ENCODE assay signal across 14 cellular contexts in the genomic region with DNA sequence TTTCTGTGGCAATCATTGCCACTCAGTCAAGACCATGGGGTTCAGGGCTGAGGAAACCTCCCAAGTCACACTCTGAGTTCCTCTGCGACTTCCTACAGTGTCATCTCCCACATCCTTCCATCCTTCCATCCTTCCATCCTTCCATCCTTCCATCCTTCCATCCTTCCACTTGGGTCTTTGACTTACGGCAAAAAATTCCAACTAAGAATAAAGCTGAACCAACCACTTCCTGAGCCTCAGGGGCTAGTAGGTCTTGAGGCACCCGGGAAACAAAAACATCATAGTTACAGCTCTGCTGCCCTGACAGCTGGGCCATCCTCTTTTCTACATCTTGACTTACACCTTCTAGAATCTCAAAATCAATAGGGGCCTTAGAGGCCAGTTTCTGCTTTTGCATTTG. TPM values are rescaled to one million over a fixed set of nuclear protein-coding genes. Genes with fewer than 3 reads are reported as not detected.
DNase-seq lines count a peak whose midpoint lies in the region; ATAC-seq and TF ChIP-seq lines count a peak whose summit lies in the region.
"Had no signal": no experiment of that assay in that cellular context is flagged by ENCODE, and none has a peak within 500 bp of the region (broad histone marks: within the 10 kb centered on the region; RNA-seq: fewer than 3 reads in every experiment).

No MANE protein-coding gene starts in this region.

- H3K27me3 Mint-ChIP-seq in CD14-positive monocyte (ENCODE audit: low read depth in 3 of 3) (peaks cover 0 to 3% (median 0%) of the 10 kb centered on the region in 3 donors), progenitor cell of endocrine pancreas (no peaks in the 10 kb centered on the region)

- no peak for ATAC-seq in heart left ventricle
- ATAC-seq: activated CD8-positive, alpha-beta T cell treated with anti-CD3 and anti-CD28 coated beads, Interleukin-2, amount 10 ng/mL, durations not matched to agents 7 days and 5 days had no signal

- CTCF ChIA-PET in RWPE1 (lab: Yijun Ruan, JAX): interaction anchor here (1.6 kb wide), 1 partner anchor 67 kb away, joined by 12 read pairs; no protein-coding TSS in a partner anchor

- H3K27ac Mint-ChIP-seq in CD14-positive monocyte (peak overlapping the region; percentile 38 to 95 (median 81)), progenitor cell of endocrine pancreas (peak overlapping the region; percentile 43)
- H3K27ac Mint-ChIP-seq: activated CD8-positive, alpha-beta T cell treated with anti-CD3 and anti-CD28 coated beads, Interleukin-2, amount 10 ng/mL, durations not matched to agents 7 days and 5 days had no signal

- H3K27me3 ChIP-seq in esophagus squamous epithelium: no peaks in the 10 kb centered on the region
- H3K27me3 ChIP-seq in effector memory CD4-positive, alpha-beta T cell (replicated peaks; ENCODE audit: control insufficient read depth, insufficient read depth, low read length, poor library complexity, severe bottlenecking): no peaks in the 10 kb centered on the region
- no peaks in the 10 kb centered on the region for H3K27me3 ChIP-seq in heart left ventricle
- H3K27me3 ChIP-seq: BE2C had no signal

- H3K9me3 ChIP-seq in esophagus squamous epithelium (no peaks in the 10 kb centered on the region), heart left ventricle (no peaks in the 10 kb centered on the region)
- no peaks in the 10 kb centered on the region for H3K9me3 ChIP-seq in effector memory CD4-positive, alpha-beta T cell (ENCODE audit: control insufficient read depth, low read length)
- H3K9me3 ChIP-seq: BE2C had no signal

- DNase-seq in CD14-positive monocyte (ENCODE audit: low spot score): no peak
- no peak for DNase-seq in RWPE1 (ENCODE audit: low spot score)
- DNase-seq in esophagus squamous epithelium (lab: John Stamatoyannopoulos, UW): no peak
- no peak for DNase-seq in progenitor cell of endocrine pancreas (ENCODE audit: low spot score, unreplicated experiment)
- no peak for DNase-seq in amniotic stem cell (lab: John Stamatoyannopoulos, UW)
- DNase-seq in NCI-H345 treated with DMSO at 0.1 percent for 48 hours (lab: John Stamatoyannopoulos, UW; ENCODE audit: unreplicated experiment): no peak
- no peak for DNase-seq in effector memory CD4-positive, alpha-beta T cell
- no peak for DNase-seq in heart left ventricle
- DNase-seq: activated CD8-positive, alpha-beta T cell treated with anti-CD3 and anti-CD28 coated beads, Interleukin-2, amount 10 ng/mL, durations not matched to agents 7 days and 5 days; activated gamma-delta T cell treated with Interleukin-2 at 50 U/mL for 16 hours; BE2C; central memory CD4-positive, alpha-beta T cell; NCI-H345 had no signal

- H3K36me3 ChIP-seq in esophagus squamous epithelium: peaks cover 0 to 78% (median 0%) of the 10 kb centered on the region in 3 donors
- no peaks in the 10 kb centered on the region for H3K36me3 ChIP-seq in effector memory CD4-positive, alpha-beta T cell (ENCODE audit: control insufficient read depth, insufficient read depth, low read length)
- no peaks in the 10 kb centered on the region for H3K36me3 ChIP-seq in heart left ventricle
- H3K36me3 ChIP-seq: BE2C had no signal

- H3K9me3 Mint-ChIP-seq in CD14-positive monocyte: peaks cover 0 to 2% (median 0%) of the 10 kb centered on the region in 7 donors
- H3K9me3 Mint-ChIP-seq in progenitor cell of endocrine pancreas (ENCODE audit: low read depth): peaks cover 3% of the 10 kb centered on the region

- H3K4me3 ChIP-seq in esophagus squamous epithelium (no peak overlapping the region), heart left ventricle (no peak overlapping the region)
- no peak overlapping the region for H3K4me3 ChIP-seq in effector memory CD4-positive, alpha-beta T cell (ENCODE audit: insufficient read depth, low read depth, low read length, poor library complexity, severe bottlenecking)

- TF ChIP-seq CTCF in CD14-positive monocyte (IDR thresholded peaks at IDR 0.05) (no peak), RWPE1 (conservative IDR thresholded peaks at IDR 0.05; ENCODE audit: low read depth) (no peak), esophagus squamous epithelium (IDR thresholded peaks at IDR 0.05) (no peak), progenitor cell of endocrine pancreas (IDR thresholded peaks at IDR 0.05; ENCODE audit: unreplicated experiment) (no peak), heart left ventricle (IDR thresholded peaks at IDR 0.05) (no peak)

- H3K4me1 ChIP-seq in esophagus squamous epithelium (peaks cover 28 to 100% (median 45%) of the 10 kb centered on the region in 3 donors), heart left ventricle (peaks cover 0 to 24% (median 0%) of the 10 kb centered on the region in 12 donors)
- H3K4me1 ChIP-seq in effector memory CD4-positive, alpha-beta T cell (ENCODE audit: control insufficient read depth, insufficient read depth, low read length, poor library complexity, severe bottlenecking): peaks cover 23% of the 10 kb centered on the region
- H3K4me1 ChIP-seq: BE2C had no signal

- peak overlapping the region; percentile 90 for H3K27ac ChIP-seq in RWPE1
- peak overlapping the region; percentile 45 to 90 (median 74) for H3K27ac ChIP-seq in esophagus squamous epithelium
- no peak overlapping the region for H3K27ac ChIP-seq in effector memory CD4-positive, alpha-beta T cell (ENCODE audit: insufficient read depth, low read length, poor library complexity, severe bottlenecking)
- H3K27ac ChIP-seq in heart left ventricle: no peak overlapping the region

- H3K36me3 Mint-ChIP-seq in CD14-positive monocyte: peaks cover 0 to 2% of the 10 kb centered on the region in 2 donors
- H3K36me3 Mint-ChIP-seq in progenitor cell of endocrine pancreas (ENCODE audit: insufficient read depth): peaks cover 21% of the 10 kb centered on the region

- H3K4me1 Mint-ChIP-seq in CD14-positive monocyte (peaks cover 53% of the 10 kb centered on the region), progenitor cell of endocrine pancreas (ENCODE audit: low read depth) (peaks cover 40% of the 10 kb centered on the region)

- no peak for TF ChIP-seq POLR2A in esophagus squamous epithelium (IDR thresholded peaks at IDR 0.05)
- no peak for TF ChIP-seq POLR2A in heart left ventricle (IDR thresholded peaks at IDR 0.05)

- POLR2A ChIA-PET in RWPE1 (lab: Yijun Ruan, JAX; ENCODE audit: low non-redundant PET): no interaction called here

- peak overlapping the region; percentile 2 to 47 for H3K4me3 Mint-ChIP-seq in CD14-positive monocyte
- no peak overlapping the region for H3K4me3 Mint-ChIP-seq in progenitor cell of endocrine pancreas (ENCODE audit: low read depth)
- H3K4me3 Mint-ChIP-seq: activated CD8-positive, alpha-beta T cell treated with anti-CD3 and anti-CD28 coated beads, Interleukin-2, amount 10 ng/mL, durations not matched to agents 7 days and 5 days had no signal

- intact Hi-C loops in CD14-positive monocyte (cut with micrococcal nuclease) (loop anchor here (10.0 kb wide), 2 partner anchors 68 to 382 kb away; no protein-coding TSS in a partner anchor), esophagus squamous epithelium (cut with DNase I) (no loop called here), heart left ventricle (cut with DNase I) (no loop called here)

- WGBS in esophagus squamous epithelium, 2 donors: 50 to 61% methylated on average over 3 of the region's 3 CpGs
- WGBS in heart left ventricle, 4 donors: 82 to 91% (median 89%) methylated on average over 3 of the region's 3 CpGs

RNA-seq across cellular contexts. Expression of a gene that starts 32.1 kb away (rescaled TPM):
- under 1 TPM in 1 of 2 donors, not detected in 1; 0.21 TPM for polyA plus RNA-seq in CD14-positive monocyte
- total RNA-seq in esophagus squamous epithelium: 100 to 1,000 TPM; 265 to 388 (median 325) TPM
- 17.9 and 18.6 TPM in 2 replicates for total RNA-seq in progenitor cell of endocrine pancreas
- total RNA-seq in heart left ventricle: 1 to 10 TPM in 2 of 9 donors, under 1 TPM in 7; 0.19 to 1.9 (median 0.71) TPM
- under 1 TPM; 0.26 to 0.50 TPM for polyA plus RNA-seq in heart left ventricle
- total RNA-seq: activated CD8-positive, alpha-beta T cell treated with anti-CD3 and anti-CD28 coated beads, Interleukin-2, amount 10 ng/mL, durations not matched to agents 7 days and 5 days; lung microvascular endothelial cell had no signal

Comparison
In these comparisons a context has a peak if more than half of its experiments do, and no peak if none do; other contexts are left out.
1. H3K27ac ChIP-seq: peak in RWPE1 (single experiment) and esophagus squamous epithelium (4 of 4); none in effector memory CD4-positive, alpha-beta T cell (single experiment) and heart left ventricle (0 of 12).
2. RNA of a gene that starts 32.1 kb away (total RNA-seq): 265 to 388 TPM in esophagus squamous epithelium; 17.9 to 18.6 TPM in progenitor cell of endocrine pancreas and 0.19 to 1.9 TPM in heart left ventricle; every median in the first group is over 10 times any median in the second.
3. intact Hi-C loops: an anchor here in CD14-positive monocyte (10.0 kb wide); none called in esophagus squamous epithelium and heart left ventricle.